Comparison of ENCODE assay signal across 9 cellular contexts in the genomic region with DNA sequence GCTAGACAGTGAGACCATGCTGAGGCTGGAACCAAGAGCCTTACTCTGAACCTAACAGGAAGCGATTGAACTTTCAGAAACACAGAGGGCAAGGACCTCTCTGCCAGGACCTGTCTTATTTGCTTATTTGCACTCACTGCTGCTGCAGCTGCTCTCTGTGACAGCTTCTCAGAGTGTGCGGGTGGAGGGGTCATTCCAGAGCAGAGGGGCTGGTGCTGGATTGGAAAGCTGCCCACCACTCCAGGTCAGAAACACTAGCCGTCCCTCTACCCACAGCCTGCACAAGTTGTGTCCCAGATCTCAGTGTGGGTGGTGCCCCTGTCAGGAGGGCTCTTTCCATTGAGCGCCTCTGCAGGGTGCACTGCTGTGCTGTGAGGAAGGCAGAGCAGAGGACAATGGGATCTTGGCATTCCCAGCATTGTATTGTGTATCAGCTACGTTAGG.
DNase-seq lines count a peak whose midpoint lies in the region; ATAC-seq, FAIRE-seq and TF ChIP-seq lines count a peak whose summit lies in the region.
"Had no signal": no experiment of that assay in that cellular context is flagged by ENCODE, and none has a peak within 500 bp of the region (broad histone marks: within the 10 kb centered on the region; RNA-seq: fewer than 3 reads in every experiment).

No MANE protein-coding gene starts in this region.

- peak; percentile 31 for FAIRE-seq in GM12891 (lab: Jason Lieb, UNC)
- FAIRE-seq: islet of Langerhans had no signal

- in situ Hi-C loops in mammary epithelial cell (cut with MboI; ENCODE audit: low sequenced_read_pairs in 2 of 2), result no loop called here

- H3K4me2 ChIP-seq in mammary epithelial cell (ENCODE audit: insufficient read depth, low read depth, low read length), result no peak overlapping the region

- H3K9ac ChIP-seq in iPS-20b (ENCODE audit: low read depth, low read length) (no peak overlapping the region), mammary epithelial cell (ENCODE audit: insufficient read depth, low read length) (no peak overlapping the region)

- dilution Hi-C loops in mammary epithelial cell (cut with HindIII; ENCODE audit: low sequenced_read_pairs), result no loop called here

- DNase-seq in GM12891 (ENCODE audit: insufficient read length, low spot score), result no peak
- DNase-seq in HuH-7.5 (ENCODE audit: low spot score), result peak; percentile 10
- no peak for DNase-seq in NCI-H1048 (lab: John Stamatoyannopoulos, UW)
- no peak for DNase-seq in mammary epithelial cell
- no peak for DNase-seq in adrenal gland
- DNase-seq in 8988T, result no peak

- TF ChIP-seq CTCF in mammary epithelial cell (conservative IDR thresholded peaks at IDR 0.05 in 1 of 2, IDR thresholded peaks at IDR 0.05 in 1 of 2; ENCODE audit: extremely low read depth in 1 of 2, insufficient read depth in 1 of 2, low read depth in 1 of 2, low read length in 2 of 2) (no peak), adrenal gland (IDR thresholded peaks at IDR 0.05) (no peak)

- CTCF ChIA-PET in mammary epithelial cell (lab: Charles Lee; ENCODE audit: low non-redundant PET), result no interaction called here

- H3K27me3 ChIP-seq in iPS-20b (ENCODE audit: insufficient read depth, low read length) (no peaks in the 10 kb centered on the region), mammary epithelial cell (ENCODE audit: insufficient read depth, low read length) (no peaks in the 10 kb centered on the region), adrenal gland (no peaks in the 10 kb centered on the region)

- TF ChIP-seq POLR2A in GM12891 (IDR thresholded peaks at IDR 0.05; ENCODE audit: low read depth, low read length) (no peak), adrenal gland (IDR thresholded peaks at IDR 0.05) (no peak)

- no peak overlapping the region for H2AFZ ChIP-seq in mammary epithelial cell (ENCODE audit: low read depth, low read length)

- WGBS in mammary epithelial cell (ENCODE audit: low coverage, missing lambda C conversion rate), result 97% methylated on average over 4 of the region's 5 CpGs
- WGBS in adrenal gland, 4 donors, result 76 to 91% (median 86%) methylated on average over 4 to 5 of the region's 5 CpGs

- H3K9me3 ChIP-seq in iPS-20b (ENCODE audit: insufficient read depth, low read depth, low read length), result no peaks in the 10 kb centered on the region
- no peaks in the 10 kb centered on the region for H3K9me3 ChIP-seq in mammary epithelial cell (replicated peaks; ENCODE audit: insufficient read depth, low read length)
- no peaks in the 10 kb centered on the region for H3K9me3 ChIP-seq in adrenal gland (replicated peaks in 1 of 3)

- intact Hi-C loops in mammary epithelial cell (cut with micrococcal nuclease), result no loop called here
- intact Hi-C loops in adrenal gland (cut with DNase I), result no loop called here

- H3K79me2 ChIP-seq in mammary epithelial cell (ENCODE audit: insufficient read depth, low read length), result peaks cover 99% of the 10 kb centered on the region

- no peaks in the 10 kb centered on the region for H4K20me1 ChIP-seq in mammary epithelial cell (ENCODE audit: insufficient read depth, low read length)

- H3K36me3 ChIP-seq in iPS-20b (ENCODE audit: insufficient read depth, low read depth, low read length), result no peaks in the 10 kb centered on the region
- no peaks in the 10 kb centered on the region for H3K36me3 ChIP-seq in mammary epithelial cell (ENCODE audit: insufficient read depth, low read length)
- H3K36me3 ChIP-seq in adrenal gland (replicated peaks in 1 of 2), result no peaks in the 10 kb centered on the region

- peak; percentile 95 for ATAC-seq in GM21619 (IDR thresholded peaks at IDR 0.05; ENCODE audit: unreplicated experiment)

- H3K4me1 ChIP-seq in iPS-20b (ENCODE audit: insufficient read depth, low read length), result peaks cover 61% of the 10 kb centered on the region
- peaks cover 16% of the 10 kb centered on the region for H3K4me1 ChIP-seq in mammary epithelial cell (ENCODE audit: insufficient read depth, low read length)
- peaks cover 3 to 54% of the 10 kb centered on the region in 2 donors for H3K4me1 ChIP-seq in adrenal gland (replicated peaks in 1 of 2)

- BruUV-seq in mammary epithelial cell (replicated peaks; lab: Mats Ljungman, UMichigan), result no TSS peak

- H3K4me3 ChIP-seq in iPS-20b (ENCODE audit: low read length) (peak overlapping the region; percentile 22; the same call in 1 of the 2 replicates), mammary epithelial cell (replicated peaks in 1 of 3; ENCODE audit: insufficient read depth in 1 of 3, low read depth in 2 of 3, low read length in 3 of 3) (no peak overlapping the region), adrenal gland (no peak overlapping the region)

- H3K27ac ChIP-seq in iPS-20b (ENCODE audit: low read length), result no peak overlapping the region
- no peak overlapping the region for H3K27ac ChIP-seq in mammary epithelial cell (ENCODE audit: insufficient read depth, low read depth, low read length)
- H3K27ac ChIP-seq in adrenal gland, result no peak overlapping the region

TF ChIP-seq in GM12891, 5 proteins besides CTCF, POLR2A, EP300 and RAD21:
- TF ChIP-seq SPI1 (IDR thresholded peaks at IDR 0.05; ENCODE audit: low read depth, low read length), result no peak
- 0 out of 2 replicates have a peak, but pooled peaks have one; percentile 13 for TF ChIP-seq POU2F2 (IDR thresholded peaks at IDR 0.05; ENCODE audit: low read depth, low read length)
- no peak for TF ChIP-seq PAX5 (IDR thresholded peaks at IDR 0.05; ENCODE audit: insufficient read depth, low read length, severe bottlenecking)
- TF ChIP-seq POLR2AphosphoS5 (IDR thresholded peaks at IDR 0.05; ENCODE audit: low read depth, low read length), result no peak
- TF ChIP-seq TAF1 (IDR thresholded peaks at IDR 0.05; ENCODE audit: low read depth, low read length), result no peak
